In genomic region chr5:9192286-9192685, GRCh38 we compare ENCODE assay signal across 16 cellular contexts.
DNase-seq lines count a peak whose midpoint lies in the region; FAIRE-seq and TF ChIP-seq lines count a peak whose summit lies in the region.
"Had no signal": no experiment of that assay in that cellular context is flagged by ENCODE, and none has a peak within 500 bp of the region (broad histone marks: within the 10 kb centered on the region; RNA-seq: fewer than 3 reads in every experiment).

No MANE protein-coding gene starts in this region.

- TF ChIP-seq CTCF in D721Med (IDR thresholded peaks at IDR 0.05; ENCODE audit: insufficient read depth, missing control alignments) = no peak

- peaks cover 0 to 25% (median 11%) of the 10 kb centered on the region in 6 donors for H3K9me3 Mint-ChIP-seq in immature natural killer cell

- DNase-seq in HTR-8/SVneo (ENCODE audit: insufficient read length, low spot score) (no peak), NCI-H69 (lab: John Stamatoyannopoulos, UW) (peak; percentile 75), inferior parietal cortex (ENCODE audit: extremely low spot score) (peak; percentile 31), putamen (ENCODE audit: low spot score) (peak; percentile 60), NAMALWA (ENCODE audit: low spot score) (no peak), D721Med (ENCODE audit: insufficient read length, low spot score) (no peak), immature natural killer cell (no peak)
- DNase-seq: CD8-positive, alpha-beta memory T cell; DND-41; H7; IMR-90; NCI-H1417 treated with DMSO at 0.1 percent for 48 hours; NCI-H187 treated with DMSO at 0.1 percent for 48 hours; NCI-H446; PC-9 had no signal

- no peaks in the 10 kb centered on the region for H3K36me3 Mint-ChIP-seq in immature natural killer cell
- H3K36me3 Mint-ChIP-seq: CD8-positive, alpha-beta memory T cell had no signal

- no peaks in the 10 kb centered on the region for H3K4me1 Mint-ChIP-seq in immature natural killer cell
- H3K4me1 Mint-ChIP-seq: CD8-positive, alpha-beta memory T cell had no signal

- no peak overlapping the region for H3K4me3 Mint-ChIP-seq in immature natural killer cell

- no peaks in the 10 kb centered on the region for H3K27me3 Mint-ChIP-seq in immature natural killer cell (ENCODE audit: low read depth in 3 of 3)
- H3K27me3 Mint-ChIP-seq: CD8-positive, alpha-beta memory T cell had no signal

- no peak overlapping the region for H3K27ac Mint-ChIP-seq in immature natural killer cell
- H3K27ac Mint-ChIP-seq: CD8-positive, alpha-beta memory T cell had no signal

- FAIRE-seq in HTR-8/SVneo (lab: Jason Lieb, UNC) = peak; percentile 77
- FAIRE-seq in D721Med (lab: Jason Lieb, UNC) = no peak
- FAIRE-seq: A549 had no signal

Comparison
In these comparisons a context has a peak if more than half of its experiments do, and no peak if none do; other contexts are left out.
1. DNase-seq: peak in NCI-H69 (single experiment), inferior parietal cortex (single experiment) and putamen (single experiment); none in HTR-8/SVneo (single experiment), NAMALWA (single experiment), D721Med (single experiment) and immature natural killer cell (0 of 3).